In genomic region chr10:9535744-9536143, GRCh38 we compare ENCODE assay signal across 21 cellular contexts.
DNase-seq lines count a peak whose midpoint lies in the region; ATAC-seq and TF ChIP-seq lines count a peak whose summit lies in the region.
"Had no signal": no experiment of that assay in that cellular context is flagged by ENCODE, and none has a peak within 500 bp of the region (broad histone marks: within the 10 kb centered on the region; RNA-seq: fewer than 3 reads in every experiment).

No MANE protein-coding gene starts in this region.

- ATAC-seq in GM19351 (IDR thresholded peaks at IDR 0.05; ENCODE audit: unreplicated experiment) (peak; percentile 89), HG02623 (IDR thresholded peaks at IDR 0.05; ENCODE audit: unreplicated experiment) (peak; percentile 64), HG03432 (IDR thresholded peaks at IDR 0.05; ENCODE audit: unreplicated experiment) (peak; percentile 93)
- ATAC-seq: HCT116, left cardiac atrium, Panc1 had no signal

- DNase-seq in GM06990 (ENCODE audit: extremely low read depth, insufficient read length) (peak; percentile 26), NCI-H2196 treated with DMSO at 0.1 percent for 48 hours (lab: John Stamatoyannopoulos, UW; ENCODE audit: unreplicated experiment) (no peak), DMS53 treated with DMSO at 0.1 percent for 48 hours (lab: John Stamatoyannopoulos, UW; ENCODE audit: unreplicated experiment) (no peak), DMS53 (lab: John Stamatoyannopoulos, UW) (no peak)
- no peak for DNase-seq in activated CD4-positive, CD25-positive, alpha-beta regulatory T cell treated with anti-CD3 and anti-CD28 coated beads, Interleukin-2, amount 50 U/mL, for 72 hours
- DNase-seq: 8988T; activated B cell treated with CpG ODN at 0.5 μM for 24 hours; activated naive CD4-positive, alpha-beta T cell treated with anti-CD3 and anti-CD28 coated beads, Interleukin-2, amount 10 ng/mL, durations not matched to agents 7 days and 5 days; CD4-positive, CD25-positive, alpha-beta regulatory T cell; dorsolateral prefrontal cortex; hippocampal formation; left cardiac atrium; NCI-H1694 treated with DMSO at 0.1 percent for 48 hours; spleen; stomach; uterus had no signal

- TF ChIP-seq CTCF in GM06990 (IDR thresholded peaks at IDR 0.05; ENCODE audit: insufficient read depth, low read length, poor library complexity, severe bottlenecking): no peak

- H3K36me3 ChIP-seq in GM06990 (ENCODE audit: control insufficient read depth, insufficient read depth, low read length): no peaks in the 10 kb centered on the region
- H3K36me3 ChIP-seq: spleen, stomach, uterus had no signal

- no peaks in the 10 kb centered on the region for H3K27me3 ChIP-seq in GM06990 (replicated peaks; ENCODE audit: control insufficient read depth, insufficient read depth, low read length)
- H3K27me3 ChIP-seq: dorsolateral prefrontal cortex, spleen, stomach, uterus had no signal

- H3K4me3 ChIP-seq in GM06990 (replicated peaks; ENCODE audit: low read depth, low read length): no peak overlapping the region
- H3K4me3 ChIP-seq: dorsolateral prefrontal cortex, spleen, stomach, uterus had no signal
